19 cellular contexts compared by ENCODE assay signal in the genomic region with DNA sequence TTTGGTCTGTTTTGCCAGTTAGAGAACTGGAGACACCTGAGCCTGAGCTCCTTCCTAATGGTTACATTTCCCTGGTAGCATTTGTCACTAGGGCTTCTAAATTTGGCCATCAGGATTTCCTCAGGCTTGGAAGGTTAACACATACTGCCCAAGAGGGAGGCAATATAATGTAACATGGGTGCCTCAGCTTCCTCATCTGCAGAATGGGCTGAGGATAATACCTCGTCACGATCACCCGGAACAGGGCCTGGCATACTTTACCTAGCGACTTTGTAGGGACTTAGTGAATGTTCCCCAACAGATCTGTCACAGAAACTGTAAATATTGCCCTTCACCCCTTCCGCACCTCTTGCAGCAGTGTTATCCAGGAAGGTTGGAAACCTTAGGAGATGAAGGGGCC.
"Had no signal": no experiment of that assay in that cellular context is flagged by ENCODE, and none has a peak within 500 bp of the region (broad histone marks: within the 10 kb centered on the region; RNA-seq: fewer than 3 reads in every experiment).

No MANE protein-coding gene starts in this region.

- H3K4me3 Mint-ChIP-seq: activated CD4-positive, alpha-beta T cell treated with anti-CD3 and anti-CD28 coated beads, Interleukin-2, amount 10 ng/mL, durations not matched to agents 7 days and 5 days; activated T-cell treated with anti-CD3 and anti-CD28 coated beads, Interleukin-2, amount 50 U/mL, for 4 hours had no signal

- H3K27me3 Mint-ChIP-seq: activated CD4-positive, alpha-beta T cell treated with anti-CD3 and anti-CD28 coated beads, Interleukin-2, amount 10 ng/mL, durations not matched to agents 7 days and 5 days had no signal

- H3K9me3 ChIP-seq: adrenal gland, breast epithelium, gastrocnemius medialis, left ventricle myocardium inferior, tibial artery had no signal

- H3K4me1 ChIP-seq: adrenal gland, breast epithelium, gastrocnemius medialis, left ventricle myocardium inferior, tibial artery had no signal

- H3K9me3 Mint-ChIP-seq: activated CD4-positive, alpha-beta T cell treated with anti-CD3 and anti-CD28 coated beads, Interleukin-2, amount 10 ng/mL, durations not matched to agents 7 days and 5 days; activated T-cell treated with anti-CD3 and anti-CD28 coated beads, Interleukin-2, amount 50 U/mL, for 4 hours had no signal

- H3K27ac ChIP-seq: adrenal gland, breast epithelium, gastrocnemius medialis, left ventricle myocardium inferior, tibial artery had no signal

- H3K27me3 ChIP-seq: adrenal gland, breast epithelium, gastrocnemius medialis, tibial artery had no signal

- H3K27ac Mint-ChIP-seq: activated CD4-positive, alpha-beta T cell treated with anti-CD3 and anti-CD28 coated beads, Interleukin-2, amount 10 ng/mL, durations not matched to agents 7 days and 5 days had no signal

- ATAC-seq: activated CD4-positive, CD25-positive, alpha-beta regulatory T cell treated with anti-CD3 and anti-CD28 coated beads, Interleukin-2, amount 50 U/mL, for 24 hours; activated T-cell treated with anti-CD3 and anti-CD28 coated beads, Interleukin-2, amount 50 U/mL, for 4 hours; esophagus mucosa; gastrocnemius medialis; stimulated activated naive CD8-positive, alpha-beta T cell treated with anti-CD3 and anti-CD28 coated beads, Interleukin-15, Interleukin-2, amounts not matched to agents 100 U/mL and 50 U/mL, for 24 hours had no signal

- H3K4me3 ChIP-seq: adrenal gland, breast epithelium, gastrocnemius medialis, left ventricle myocardium inferior, tibial artery had no signal

- DNase-seq: activated CD4-positive, alpha-beta T cell treated with anti-CD3 and anti-CD28 coated beads, Interleukin-2, amount 10 ng/mL, durations not matched to agents 7 days and 5 days; activated CD8-positive, alpha-beta memory T cell treated with anti-CD3 and anti-CD28 coated beads, Interleukin-2, amount 50 U/mL, for 4 hours; activated naive CD4-positive, alpha-beta T cell treated with anti-CD3 and anti-CD28 coated beads, Interleukin-2, amount 50 U/mL, for 16 hours; activated T-cell treated with anti-CD3 and anti-CD28 coated beads, Interleukin-2, amount 50 U/mL, for 4 hours; cerebellar nuclear complex; effector CD8-positive, alpha-beta T cell; gastrocnemius medialis; kidney; left ventricle myocardium inferior; mammary epithelial cell; stimulated activated CD4-positive, alpha-beta T cell treated with anti-CD3 and anti-CD28 coated beads, Interleukin-12 subunit alpha, Interleukin-12 subunit beta, amount 100 ng/mL, for 4 hours; stimulated activated CD4-positive, alpha-beta T cell treated with anti-CD3 and anti-CD28 coated beads, Interleukin-1b, Interleukin-23, amount 100 ng/mL, for 48 hours; stimulated activated naive CD8-positive, alpha-beta T cell treated with anti-CD3 and anti-CD28 coated beads, Interleukin-15, Interleukin-2, amounts not matched to agents 100 U/mL and 50 U/mL, for 24 hours; substantia nigra had no signal
